1 cellular context compared by ENCODE assay signal in the genomic region with DNA sequence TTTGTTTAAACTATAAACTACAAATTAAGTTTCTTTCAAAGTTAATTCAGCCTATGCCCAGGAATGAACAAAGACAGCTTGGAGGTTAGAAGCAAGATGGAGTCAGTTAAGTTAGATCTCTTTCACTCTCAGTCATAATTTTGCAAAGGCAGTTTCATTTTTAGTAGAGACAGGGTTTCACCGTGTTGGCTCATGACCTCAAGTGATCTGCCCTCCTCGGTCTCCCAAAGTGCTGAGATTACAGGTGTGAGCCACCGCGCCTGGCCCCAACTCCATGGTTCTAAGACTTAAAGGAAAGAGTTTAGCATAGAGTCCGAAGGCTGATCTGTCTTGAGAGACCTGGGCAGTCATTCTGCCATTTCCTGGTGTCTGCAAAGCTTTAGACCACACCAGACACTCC.
TF ChIP-seq lines count a peak whose summit lies in the region.

No MANE protein-coding gene starts in this region.

TF ChIP-seq in GM12878, 131 proteins besides CTCF, POLR2A, EP300 and RAD21:
- TF ChIP-seq IKZF2 (IDR thresholded peaks at IDR 0.05) (peak; percentile 46 to 61; a peak in 3 of 4 replicates), JUNB (IDR thresholded peaks at IDR 0.05) (peak; percentile 93), NR2F1 (conservative IDR thresholded peaks at IDR 0.05) (peak; percentile 57), ATF2 (IDR thresholded peaks at IDR 0.05; ENCODE audit: low read length) (peak; percentile 43; the same call in 1 of the 2 replicates), FOXM1 (IDR thresholded peaks at IDR 0.05; ENCODE audit: low read depth, low read length) (peak; percentile 33; the same call in 1 of the 2 replicates), IKZF1 (conservative IDR thresholded peaks at IDR 0.05) (peak; percentile 51), DPF2 (IDR thresholded peaks at IDR 0.05) (0 out of 2 replicates have a peak, but pooled peaks have one; percentile 33), ATF7 (IDR thresholded peaks at IDR 0.05; ENCODE audit: low read depth) (0 out of 2 replicates have a peak, but pooled peaks have one; percentile 6), SKIL (IDR thresholded peaks at IDR 0.05; ENCODE audit: low read depth, poor library complexity, severe bottlenecking) (peak; percentile 50), MTA3 (IDR thresholded peaks at IDR 0.05; ENCODE audit: borderline replicate concordance, low read length) (peak; percentile 65; the same call in 1 of the 2 replicates), NR2C1 (IDR thresholded peaks at IDR 0.05) (0 out of 2 replicates have a peak, but pooled peaks have one; percentile 10), YY1 (IDR thresholded peaks at IDR 0.05; ENCODE audit: low read depth, low read length) (0 out of 2 replicates have a peak, but pooled peaks have one; percentile 19), CREB1 (IDR thresholded peaks at IDR 0.05; ENCODE audit: low read depth) (peak; percentile 16; the same call in 1 of the 2 replicates), ZNF592 (IDR thresholded peaks at IDR 0.05) (peak; percentile 98), NFIC (IDR thresholded peaks at IDR 0.05; ENCODE audit: low read depth, low read length) (0 out of 2 replicates have a peak, but pooled peaks have one; percentile 39), CREM (IDR thresholded peaks at IDR 0.05; ENCODE audit: low read depth) (0 out of 2 replicates have a peak, but pooled peaks have one; percentile 10), ETV6 (conservative IDR thresholded peaks at IDR 0.05 in 1 of 2, IDR thresholded peaks at IDR 0.05 in 1 of 2; ENCODE audit: borderline replicate concordance in 1 of 2, low read depth in 1 of 2) (peak in 1 of 2 experiments; percentile 47; a peak in 1 of 4 replicates), RUNX3 (IDR thresholded peaks at IDR 0.05; ENCODE audit: low read length) (peak; percentile 52), EED (IDR thresholded peaks at IDR 0.05; ENCODE audit: low read depth) (peak; percentile 30; the same call in 1 of the 2 replicates), MTA2 (IDR thresholded peaks at IDR 0.05; ENCODE audit: low read depth) (peak; percentile 24; the same call in 1 of the 2 replicates)
- TF ChIP-seq, protein P1, sequence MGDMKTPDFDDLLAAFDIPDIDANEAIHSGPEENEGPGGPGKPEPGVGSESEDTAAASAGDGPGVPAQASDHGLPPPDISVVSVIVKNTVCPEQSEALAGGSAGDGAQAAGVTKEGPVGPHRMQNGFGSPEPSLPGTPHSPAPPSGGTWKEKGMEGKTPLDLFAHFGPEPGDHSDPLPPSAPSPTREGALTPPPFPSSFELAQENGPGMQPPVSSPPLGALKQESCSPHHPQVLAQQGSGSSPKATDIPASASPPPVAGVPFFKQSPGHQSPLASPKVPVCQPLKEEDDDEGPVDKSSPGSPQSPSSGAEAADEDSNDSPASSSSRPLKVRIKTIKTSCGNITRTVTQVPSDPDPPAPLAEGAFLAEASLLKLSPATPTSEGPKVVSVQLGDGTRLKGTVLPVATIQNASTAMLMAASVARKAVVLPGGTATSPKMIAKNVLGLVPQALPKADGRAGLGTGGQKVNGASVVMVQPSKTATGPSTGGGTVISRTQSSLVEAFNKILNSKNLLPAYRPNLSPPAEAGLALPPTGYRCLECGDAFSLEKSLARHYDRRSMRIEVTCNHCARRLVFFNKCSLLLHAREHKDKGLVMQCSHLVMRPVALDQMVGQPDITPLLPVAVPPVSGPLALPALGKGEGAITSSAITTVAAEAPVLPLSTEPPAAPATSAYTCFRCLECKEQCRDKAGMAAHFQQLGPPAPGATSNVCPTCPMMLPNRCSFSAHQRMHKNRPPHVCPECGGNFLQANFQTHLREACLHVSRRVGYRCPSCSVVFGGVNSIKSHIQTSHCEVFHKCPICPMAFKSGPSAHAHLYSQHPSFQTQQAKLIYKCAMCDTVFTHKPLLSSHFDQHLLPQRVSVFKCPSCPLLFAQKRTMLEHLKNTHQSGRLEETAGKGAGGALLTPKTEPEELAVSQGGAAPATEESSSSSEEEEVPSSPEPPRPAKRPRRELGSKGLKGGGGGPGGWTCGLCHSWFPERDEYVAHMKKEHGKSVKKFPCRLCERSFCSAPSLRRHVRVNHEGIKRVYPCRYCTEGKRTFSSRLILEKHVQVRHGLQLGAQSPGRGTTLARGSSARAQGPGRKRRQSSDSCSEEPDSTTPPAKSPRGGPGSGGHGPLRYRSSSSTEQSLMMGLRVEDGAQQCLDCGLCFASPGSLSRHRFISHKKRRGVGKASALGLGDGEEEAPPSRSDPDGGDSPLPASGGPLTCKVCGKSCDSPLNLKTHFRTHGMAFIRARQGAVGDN (IDR thresholded peaks at IDR 0.05) = peak; percentile 99
